In the genomic region with DNA sequence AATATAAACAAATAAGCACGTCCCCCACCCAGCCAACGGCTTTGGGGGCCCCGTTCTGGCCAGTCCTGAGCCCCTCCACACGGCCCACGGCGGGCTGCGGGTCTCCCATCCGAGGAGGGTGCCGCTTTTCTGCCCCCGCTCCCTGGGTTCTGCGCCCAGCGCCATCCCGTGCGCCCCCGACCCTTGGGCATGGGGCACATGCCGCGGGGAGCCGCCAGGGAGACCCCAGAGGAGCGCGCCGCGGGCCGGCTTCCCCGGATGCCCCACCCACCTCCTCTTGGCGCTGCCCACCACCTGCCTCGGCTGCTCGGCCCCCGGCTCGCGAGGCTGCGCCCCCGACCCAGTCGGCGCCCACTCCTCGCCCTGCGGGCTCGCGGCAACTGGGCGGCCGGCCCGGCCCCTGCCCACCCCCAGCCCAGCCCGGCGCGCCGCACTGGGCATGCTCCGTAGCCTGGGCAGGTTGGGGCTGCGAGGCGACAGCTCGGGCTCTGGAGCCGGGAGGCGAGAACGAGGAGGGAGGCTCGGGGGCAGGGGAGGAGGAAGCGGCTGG, we compare ENCODE assay signal across 8 cellular contexts. TPM values are rescaled to one million over a fixed set of nuclear protein-coding genes. Genes with fewer than 3 reads are reported as not detected.
DNase-seq lines count a peak whose midpoint lies in the region; ATAC-seq and TF ChIP-seq lines count a peak whose summit lies in the region.

No MANE protein-coding gene starts in this region.

- H3K9me3 ChIP-seq in lung (ENCODE audit: control insufficient read depth in 2 of 2, insufficient read depth in 1 of 2, low read length in 1 of 2) (no peaks in the 10 kb centered on the region), aorta (ENCODE audit: control insufficient read depth, low read length) (no peaks in the 10 kb centered on the region)

- WGBS in lung, 2 donors, result 0 to 1% methylated on average over 35 to 54 of the region's 54 CpGs
- WGBS in aorta, 2 donors, result 1% methylated on average over 18 to 54 of the region's 54 CpGs

- H3K4me3 ChIP-seq in dorsolateral prefrontal cortex (peak overlapping the region; percentile 37 to 83 (median 72)), lung (peak overlapping the region; percentile 65), aorta (ENCODE audit: low read length in 2 of 2) (peak overlapping the region; percentile 80 to 90)

- ATAC-seq in lung (ENCODE audit: insufficient read depth, low FRiP score) (peak; percentile 40), aorta (ENCODE audit: low FRiP score) (peak; percentile 48), GM18519 (IDR thresholded peaks at IDR 0.05; ENCODE audit: low FRiP score, unreplicated experiment) (no peak)

- peaks cover 3 to 9% of the 10 kb centered on the region in 2 donors for H3K4me1 ChIP-seq in lung (ENCODE audit: control insufficient read depth in 2 of 2, insufficient read depth in 2 of 2, low read length in 2 of 2)
- peaks cover 0 to 1% of the 10 kb centered on the region in 2 donors for H3K4me1 ChIP-seq in aorta (ENCODE audit: control insufficient read depth in 1 of 2, insufficient read depth in 2 of 2, low read length in 2 of 2)

- TF ChIP-seq CTCF in dorsolateral prefrontal cortex (IDR thresholded peaks at IDR 0.05 in 54 of 56, conservative IDR thresholded peaks at IDR 0.05 in 2 of 56; ENCODE audit: low read depth in 1 of 56, partially characterized antibody in 56 of 56) (no peak), lung (IDR thresholded peaks at IDR 0.05; ENCODE audit: control extremely low read depth, extremely low read depth) (no peak)

- H3K36me3 ChIP-seq in lung (ENCODE audit: control insufficient read depth in 2 of 2, insufficient read depth in 2 of 2, low read length in 2 of 2), result no peaks in the 10 kb centered on the region
- no peaks in the 10 kb centered on the region for H3K36me3 ChIP-seq in aorta (ENCODE audit: control insufficient read depth in 1 of 2, insufficient read depth in 2 of 2, low read length in 1 of 2)

- intact Hi-C loops in dorsolateral prefrontal cortex (cut with DNase I) (no loop called here), aorta (cut with DNase I) (loop anchor here in 1 of 2 donors (10.0 kb wide), 1 partner anchor 214 kb away; no protein-coding TSS in a partner anchor)

- H3K27ac ChIP-seq in dorsolateral prefrontal cortex, result peak overlapping the region in 57 of 59 donors; percentile 17 to 92 (median 78)
- H3K27ac ChIP-seq in lung (ENCODE audit: low read depth in 1 of 2, low read length in 1 of 2), result peak overlapping the region; percentile 78 to 91
- peak overlapping the region; percentile 80 to 84 for H3K27ac ChIP-seq in aorta (ENCODE audit: low read depth in 1 of 2, low read length in 2 of 2)

- H3K27me3 ChIP-seq in dorsolateral prefrontal cortex (peaks cover 0 to 28% (median 0%) of the 10 kb centered on the region in 45 donors), lung (ENCODE audit: control insufficient read depth, insufficient read depth) (no peaks in the 10 kb centered on the region), aorta (ENCODE audit: control insufficient read depth in 1 of 2, insufficient read depth in 2 of 2, low read length in 1 of 2) (no peaks in the 10 kb centered on the region)

- DNase-seq in DMS153 (lab: John Stamatoyannopoulos, UW) (peak; percentile 12), NCI-H2171 treated with DMSO at 0.1 percent for 48 hours (lab: John Stamatoyannopoulos, UW) (peak; percentile 75), dorsolateral prefrontal cortex (peak in 7 of 10 donors; percentile 24 to 77 (median 53)), lung (ENCODE audit: low spot score) (no peak), aorta (peak; percentile 57 to 84), activated gamma-delta T cell treated with Interleukin-2 at 50 U/mL for 16 hours (no peak)
- DNase-seq in activated CD8-positive, alpha-beta memory T cell treated with anti-CD3 and anti-CD28 coated beads, Interleukin-2, amount 50 U/mL, for 4 hours, result no peak

RNA-seq across cellular contexts. Expression of gene PLCB4, which starts 0.6 kb away (rescaled TPM):
- total RNA-seq in dorsolateral prefrontal cortex (10 to 100 TPM in 119 of 120 experiments, 1 to 10 TPM in 1; 9.7 to 33.7 (median 22.0) TPM), lung (10 to 100 TPM in 1 of 2 donors, 1 to 10 TPM in 1; 8.3 to 18.6 TPM), aorta (10 to 100 TPM; 18.1 to 26.2 TPM)
- polyA plus RNA-seq in lung (1 to 10 TPM; 2.1 to 2.8 TPM), aorta (1 to 10 TPM; 1.5 to 3.6 TPM)

Comparison
In these comparisons a context has a peak if more than half of its experiments do, and no peak if none do; other contexts are left out.
1. DNase-seq: peak in DMS153 (single experiment), NCI-H2171 treated with DMSO at 0.1 percent for 48 hours (single experiment), dorsolateral prefrontal cortex (7 of 10) and aorta (2 of 2); none in lung (single experiment), activated gamma-delta T cell treated with Interleukin-2 at 50 U/mL for 16 hours (single experiment) and activated CD8-positive, alpha-beta memory T cell treated with anti-CD3 and anti-CD28 coated beads, Interleukin-2, amount 50 U/mL, for 4 hours (single experiment).
2. Peak in every context shown above with its lines, with median percentiles within 50 percentile points of each other: H3K27ac ChIP-seq and H3K4me3 ChIP-seq.